Comparison of ENCODE assay signal across 8 cellular contexts in genomic region chr17:3723556-3724372, GRCh38. TPM values are rescaled to one million over a fixed set of nuclear protein-coding genes. Genes with fewer than 3 reads are reported as not detected.
DNase-seq lines count a peak whose midpoint lies in the region; ATAC-seq and TF ChIP-seq lines count a peak whose summit lies in the region.

HASPIN (plus strand) TSS chr17:3723903; CDS start chr17:3723936, 33 bp downstream.

- ATAC-seq in GM21526 (IDR thresholded peaks at IDR 0.05; ENCODE audit: low FRiP score, unreplicated experiment), result peak; percentile 70

- no peaks in the 10 kb centered on the region for H3K36me3 ChIP-seq in mucosa of stomach (ENCODE audit: control insufficient read depth, insufficient read depth, low read length)

- H3K9me3 ChIP-seq in mucosa of stomach (ENCODE audit: control insufficient read depth, low read length), result no peaks in the 10 kb centered on the region

- TF ChIP-seq CTCF in epithelial cell of proximal tubule (conservative IDR thresholded peaks at IDR 0.05; ENCODE audit: low read depth, low read length), result peak; percentile 27

- DNase-seq in DMS 273 treated with DMSO at 0.1 percent for 48 hours (lab: John Stamatoyannopoulos, UW) (peak; percentile 25), HuH-7.5 (ENCODE audit: low spot score) (peak; percentile 92), OCI-M1 (lab: John Stamatoyannopoulos, UW) (peak; percentile 96), activated T-cell treated with anti-CD3 and anti-CD28 coated beads for 48 hours (ENCODE audit: low read depth) (peak; percentile 94), epithelial cell of proximal tubule (ENCODE audit: low read depth) (peak; percentile 6)
- peak; percentile 81 to 82 for DNase-seq in stimulated activated CD8-positive, alpha-beta memory T cell treated with anti-CD3 and anti-CD28 coated beads, Interleukin-7, amount 100 ng/mL, for 1 hour (ENCODE audit: low read depth in 2 of 2)

- H3K4me3 ChIP-seq in epithelial cell of proximal tubule (ENCODE audit: low read depth, low read length), result peak within 1 kb of the TSS; percentile 81
- H3K4me3 ChIP-seq in mucosa of stomach (ENCODE audit: low read length), result peak within 1 kb of the TSS; percentile 75

- peak within 1 kb of the TSS; percentile 85 for H3K9ac ChIP-seq in mucosa of stomach (ENCODE audit: low read length)

- peaks cover 7% of the 10 kb centered on the region for H3K4me1 ChIP-seq in mucosa of stomach (ENCODE audit: control insufficient read depth, insufficient read depth, low read length)

- H3K27me3 ChIP-seq in mucosa of stomach (ENCODE audit: control insufficient read depth, insufficient read depth, low read length), result no peaks in the 10 kb centered on the region

RNA-seq across cellular contexts. Expression of gene HASPIN, which starts in this region (rescaled TPM):
- 12.3 and 15.4 TPM in 2 replicates for total RNA-seq in epithelial cell of proximal tubule

Comparison
In these comparisons a context has a peak if more than half of its experiments do, and no peak if none do; other contexts are left out.
1. Peak in every context shown above with its lines: DNase-seq, ATAC-seq and H3K4me3 ChIP-seq.
2. DNase-seq: peak in every context shown above with its lines; median percentile 96 in OCI-M1; 94 in activated T-cell treated with anti-CD3 and anti-CD28 coated beads for 48 hours; 92 in HuH-7.5; 82 in stimulated activated CD8-positive, alpha-beta memory T cell treated with anti-CD3 and anti-CD28 coated beads, Interleukin-7, amount 100 ng/mL, for 1 hour; 25 in DMS 273 treated with DMSO at 0.1 percent for 48 hours; 6 in epithelial cell of proximal tubule.